Comparison of ENCODE assay signal across 1 cellular context in genomic region chr19:40506099-40506498, GRCh38.
TF ChIP-seq lines count a peak whose summit lies in the region.

No MANE protein-coding gene starts in this region.

TF ChIP-seq in IMR-90, 13 proteins besides CTCF, POLR2A, EP300 and RAD21:
- TF ChIP-seq MXI1 (IDR thresholded peaks at IDR 0.05; ENCODE audit: borderline replicate concordance, low read depth, low read length) (no peak), CEBPB (IDR thresholded peaks at IDR 0.05; ENCODE audit: low read depth, low read length) (no peak), MAZ (IDR thresholded peaks at IDR 0.05; ENCODE audit: borderline replicate concordance, low read depth, low read length) (no peak), SMC3 (IDR thresholded peaks at IDR 0.05; ENCODE audit: low read depth, low read length) (no peak), BHLHE40 (IDR thresholded peaks at IDR 0.05; ENCODE audit: low read depth, low read length) (no peak), USF2 (IDR thresholded peaks at IDR 0.05; ENCODE audit: low read depth, low read length) (no peak), NFE2L2 (IDR thresholded peaks at IDR 0.05; ENCODE audit: low read depth, low read length) (no peak), ELK1 (IDR thresholded peaks at IDR 0.05; ENCODE audit: borderline replicate concordance, low read depth, low read length) (no peak), RFX5 (IDR thresholded peaks at IDR 0.05; ENCODE audit: low read depth, low read length) (no peak), RCOR1 (IDR thresholded peaks at IDR 0.05; ENCODE audit: insufficient replicate concordance, low read length) (no peak), CHD1 (IDR thresholded peaks at IDR 0.05; ENCODE audit: low read depth, low read length) (no peak), FOS (IDR thresholded peaks at IDR 0.05; ENCODE audit: low read depth, low read length) (no peak), MAFK (IDR thresholded peaks at IDR 0.05; ENCODE audit: low read depth, low read length) (no peak)
